In genomic region chrX:2559124-2559523, GRCh38 we compare ENCODE assay signal across 20 cellular contexts.
"Had no signal": no experiment of that assay in that cellular context is flagged by ENCODE, and none has a peak within 500 bp of the region (broad histone marks: within the 10 kb centered on the region; RNA-seq: fewer than 3 reads in every experiment).

No MANE protein-coding gene starts in this region.

- H3K4me3 ChIP-seq: cardiac muscle cell, mucosa of descending colon, neural progenitor cell, prostate gland, skin epidermis, suprapubic skin, transverse colon, uterus had no signal

- H3K4me3 Mint-ChIP-seq: activated CD4-positive, alpha-beta T cell treated with anti-CD3 and anti-CD28 coated beads, Interleukin-2, amount 10 ng/mL, durations not matched to agents 24 days and 14 days; activated T-helper 1 cell treated with anti-CD3 and anti-CD28 coated beads, Interleukin-12 subunit alpha, Interleukin-12 subunit beta, Interleukin-2, Interleukin-4 antibody, amounts not matched to agents 30 ng/mL and 10 ng/mL and 1 ng/mL, durations not matched to agents 14 hours and 24 hours and 36 hours; naive B cell; neural progenitor cell; stimulated activated naive CD8-positive, alpha-beta T cell treated with anti-CD3 and anti-CD28 coated beads, Interleukin-15, Interleukin-2, amounts not matched to agents 100 ng/mL and 50 ng/mL, for 24 hours; T-helper 1 cell treated with Interleukin-12 subunit alpha and Interleukin-12 subunit beta and Interleukin-4 antibody, amounts not matched to agents 30 μg/mL and 1 μg/mL, for 36 hours had no signal

- H3K36me3 Mint-ChIP-seq: neural progenitor cell had no signal

- H3K36me3 ChIP-seq: cardiac muscle cell, neural progenitor cell, prostate gland, suprapubic skin, transverse colon, uterus had no signal

- H3K4me1 ChIP-seq: neural progenitor cell, prostate gland, suprapubic skin, transverse colon, uterus had no signal

- H3K27me3 Mint-ChIP-seq: activated CD4-positive, alpha-beta T cell treated with anti-CD3 and anti-CD28 coated beads, Interleukin-2, amount 10 ng/mL, durations not matched to agents 24 days and 14 days had no signal

- H3K9ac ChIP-seq: neural progenitor cell had no signal

- H3K27me3 ChIP-seq: cardiac muscle cell, neural progenitor cell, transverse colon, uterus had no signal

- H3K27ac Mint-ChIP-seq: activated CD4-positive, alpha-beta T cell treated with anti-CD3 and anti-CD28 coated beads, Interleukin-2, amount 10 ng/mL, durations not matched to agents 24 days and 14 days; activated naive CD4-positive, alpha-beta T cell treated with anti-CD3 and anti-CD28 coated beads, Interleukin-2, amount 50 U/mL, for 72 hours; activated T-helper 1 cell treated with anti-CD3 and anti-CD28 coated beads, Interleukin-12 subunit alpha, Interleukin-12 subunit beta, Interleukin-2, Interleukin-4 antibody, amounts not matched to agents 30 ng/mL and 10 ng/mL and 1 ng/mL, durations not matched to agents 14 hours and 24 hours and 36 hours; neural progenitor cell; stimulated activated naive CD8-positive, alpha-beta T cell treated with anti-CD3 and anti-CD28 coated beads, Interleukin-15, Interleukin-2, amounts not matched to agents 100 ng/mL and 50 ng/mL, for 24 hours; T-helper 1 cell treated with Interleukin-12 subunit alpha and Interleukin-12 subunit beta and Interleukin-4 antibody, amounts not matched to agents 30 μg/mL and 1 μg/mL, for 36 hours had no signal

- ATAC-seq: activated naive CD4-positive, alpha-beta T cell treated with anti-CD3 and anti-CD28 coated beads, Interleukin-2, amount 50 U/mL, for 72 hours; mucosa of descending colon had no signal

- H3K9me3 ChIP-seq: mucosa of descending colon, prostate gland, suprapubic skin, transverse colon, uterus had no signal

- H3K27ac ChIP-seq: cardiac muscle cell, neural progenitor cell, prostate gland, skin epidermis, suprapubic skin, transverse colon, uterus had no signal

- H3K9me3 Mint-ChIP-seq: T-helper 1 cell treated with Interleukin-12 subunit alpha and Interleukin-12 subunit beta and Interleukin-4 antibody, amounts not matched to agents 30 μg/mL and 1 μg/mL, for 36 hours had no signal

- H3K4me1 Mint-ChIP-seq: activated CD4-positive, alpha-beta T cell treated with anti-CD3 and anti-CD28 coated beads, Interleukin-2, amount 10 ng/mL, durations not matched to agents 24 days and 14 days; naive B cell had no signal

- H3K4me2 ChIP-seq: neural progenitor cell had no signal

- DNase-seq: activated CD4-positive, alpha-beta T cell treated with anti-CD3 and anti-CD28 coated beads, Interleukin-2, amount 10 ng/mL, durations not matched to agents 24 days and 14 days; activated CD8-positive, alpha-beta memory T cell treated with anti-CD3 and anti-CD28 coated beads for 24 hours; activated gamma-delta T cell treated with Interleukin-2 at 50 U/mL for 16 hours; amniotic stem cell; erythroblast; mesenchymal stem cell; mucosa of descending colon; naive B cell; right cardiac atrium; transverse colon; uterus had no signal
